Comparison of ENCODE assay signal across 24 cellular contexts in genomic region chr19:50269653-50270052, GRCh38. TPM values are rescaled to one million over a fixed set of nuclear protein-coding genes. Genes with fewer than 3 reads are reported as not detected.
"Had no signal": no experiment of that assay in that cellular context is flagged by ENCODE, and none has a peak within 500 bp of the region (broad histone marks: within the 10 kb centered on the region; RNA-seq: fewer than 3 reads in every experiment).

No MANE protein-coding gene starts in this region.

- H3K4me2 ChIP-seq: smooth muscle cell had no signal

- ATAC-seq: natural killer cell; sciatic nerve; stimulated activated naive CD8-positive, alpha-beta T cell treated with anti-CD3 and anti-CD28 coated beads, Interleukin-15, amount 100 ng/mL, for 72 hours had no signal

- H3K27me3 ChIP-seq: right atrium auricular region, transverse colon, vagina had no signal

- H3K36me3 ChIP-seq: prostate gland, vagina had no signal

- H3K9me3 ChIP-seq: esophagus squamous epithelium, prostate gland, right atrium auricular region, suprapubic skin, transverse colon, vagina had no signal

- H3K4me3 ChIP-seq: coronary artery, esophagus squamous epithelium, lung, prostate gland, right atrium auricular region, smooth muscle cell, suprapubic skin, transverse colon, vagina had no signal

- DNase-seq: dermis blood vessel endothelial cell; effector memory CD4-positive, alpha-beta T cell; esophagus squamous epithelium; foreskin melanocyte; hypothalamus; immature natural killer cell; islet precursor cell; natural killer cell; stimulated activated CD4-positive, alpha-beta T cell treated with anti-CD3 and anti-CD28 coated beads, Interleukin-12 subunit alpha, Interleukin-12 subunit beta, amount 100 ng/mL, for 4 hours; stimulated activated CD4-positive, alpha-beta T cell treated with anti-CD3 and anti-CD28 coated beads, Interleukin-1b, Interleukin-23, amount 100 ng/mL, for 48 hours; stimulated activated CD4-positive, alpha-beta T cell treated with anti-CD3 and anti-CD28 coated beads, Interleukin-4, amount 100 ng/mL, for 1 hour; stimulated activated CD8-positive, alpha-beta memory T cell treated with anti-CD3 and anti-CD28 coated beads, Interleukin-4, amount 100 ng/mL, for 48 hours; stimulated activated naive CD4-positive, alpha-beta T cell; stimulated activated naive CD8-positive, alpha-beta T cell treated with anti-CD3 and anti-CD28 coated beads, Interleukin-15, amount 100 ng/mL, for 72 hours; transverse colon had no signal

- FAIRE-seq: endothelial cell of umbilical vein had no signal

- H3K27ac ChIP-seq: coronary artery, esophagus squamous epithelium, prostate gland, right atrium auricular region, suprapubic skin, transverse colon, vagina had no signal

- H3K4me1 ChIP-seq: prostate gland, right atrium auricular region, suprapubic skin, transverse colon, vagina had no signal

RNA-seq across cellular contexts. Expression of gene KCNC3, which starts 59.5 kb away (rescaled TPM):
- polyA plus RNA-seq: immature natural killer cell had no signal
